Comparison of ENCODE assay signal across 8 cellular contexts in genomic region chr13:75480691-75481175, GRCh38. TPM values are rescaled to one million over a fixed set of nuclear protein-coding genes. Genes with fewer than 3 reads are reported as not detected.
DNase-seq lines count a peak whose midpoint lies in the region; ATAC-seq, FAIRE-seq and TF ChIP-seq lines count a peak whose summit lies in the region.

No MANE protein-coding gene starts in this region.

- no peaks in the 10 kb centered on the region for H3K79me2 ChIP-seq in SU-DHL-6 (ENCODE audit: insufficient read depth, low read length)
- peaks cover 58% of the 10 kb centered on the region for H3K79me2 ChIP-seq in HepG2 (ENCODE audit: insufficient read depth, low read length)

- ATAC-seq in IMR-90 (ENCODE audit: low read depth): no peak
- ATAC-seq in HepG2: peak; percentile 20

- no peak for TF ChIP-seq RAD21 in IMR-90 (IDR thresholded peaks at IDR 0.05; ENCODE audit: low read length)
- no peak for TF ChIP-seq RAD21 in HepG2 (CRISPR knock-in tag; IDR thresholded peaks at IDR 0.05)

- H3K4me3 ChIP-seq in A673 (ENCODE audit: low read depth, low read length, poor library complexity, severe bottlenecking) (peak overlapping the region; percentile 83), IMR-90 (ENCODE audit: insufficient read depth, low read depth, low read length) (peak overlapping the region; percentile 49), SU-DHL-6 (ENCODE audit: insufficient read depth, low read length, poor library complexity, severe bottlenecking) (peak overlapping the region; percentile 98), HepG2 (replicated peaks in 1 of 3; ENCODE audit: insufficient read depth in 1 of 3, low read depth in 2 of 3, low read length in 3 of 3) (peak overlapping the region; percentile 92 to 94 (median 93))

- H3K4me1 ChIP-seq in A673 (ENCODE audit: insufficient read depth, low read length, poor library complexity, severe bottlenecking): no peaks in the 10 kb centered on the region
- no peaks in the 10 kb centered on the region; the same call in 1 of the 2 replicates for H3K4me1 ChIP-seq in IMR-90 (ENCODE audit: control insufficient read depth, insufficient read depth, low read length)
- H3K4me1 ChIP-seq in HepG2 (ENCODE audit: insufficient read depth, low read length): peaks cover 50% of the 10 kb centered on the region

- TF ChIP-seq POLR2A in GM12892 (IDR thresholded peaks at IDR 0.05; ENCODE audit: low read depth, low read length): peak; percentile 67; the same call in 1 of the 2 replicates
- no peak for TF ChIP-seq POLR2A in IMR-90 (IDR thresholded peaks at IDR 0.05; ENCODE audit: low read depth, low read length)
- peak; percentile 58 to 71 for TF ChIP-seq POLR2A in HepG2 (IDR thresholded peaks at IDR 0.05; ENCODE audit: insufficient read depth in 1 of 2, low read depth in 2 of 2, low read length in 2 of 2)

- H3K9me3 ChIP-seq in A673 (ENCODE audit: low read depth, low read length, poor library complexity, severe bottlenecking) (no peaks in the 10 kb centered on the region), IMR-90 (ENCODE audit: control insufficient read depth, insufficient read depth, low read length) (no peaks in the 10 kb centered on the region), SU-DHL-6 (ENCODE audit: insufficient read depth, low read length) (no peaks in the 10 kb centered on the region), HepG2 (ENCODE audit: low read length) (no peaks in the 10 kb centered on the region)

- H2AK9ac ChIP-seq in IMR-90 (replicated peaks; ENCODE audit: low read depth, low read length, poor library complexity): peak overlapping the region; percentile 66

- H3K9me1 ChIP-seq in IMR-90 (ENCODE audit: insufficient read depth, low read length): no peaks in the 10 kb centered on the region

- H2BK120ac ChIP-seq in IMR-90 (ENCODE audit: low read depth, low read length): no peak overlapping the region

- H3K23ac ChIP-seq in IMR-90 (ENCODE audit: low read depth, low read length): peak overlapping the region; percentile 88

- H3K18ac ChIP-seq in IMR-90 (ENCODE audit: low read depth, low read length): no peak overlapping the region

- H3K36me3 ChIP-seq in A673 (ENCODE audit: insufficient read depth, low read length, poor library complexity, severe bottlenecking): no peaks in the 10 kb centered on the region
- no peaks in the 10 kb centered on the region for H3K36me3 ChIP-seq in IMR-90 (ENCODE audit: control insufficient read depth, insufficient read depth, low read length)
- no peaks in the 10 kb centered on the region for H3K36me3 ChIP-seq in SU-DHL-6 (ENCODE audit: low read length)
- H3K36me3 ChIP-seq in HepG2 (replicated peaks in 1 of 2; ENCODE audit: control insufficient read depth in 1 of 2, insufficient read depth in 2 of 2, low read length in 2 of 2): no peaks in the 10 kb centered on the region

- no peak overlapping the region for H3K4ac ChIP-seq in IMR-90 (ENCODE audit: low read depth, low read length)

- no peak overlapping the region for H2BK15ac ChIP-seq in IMR-90 (ENCODE audit: low read depth, low read length)

- peak overlapping the region; percentile 84 for H3K4me3 Mint-ChIP-seq in dendritic cell treated with granulocyte-macrophage colony-stimulating factor and Interleukin-4, amounts not matched to agents 40 ng/mL and 50 ng/mL, for 4 days

- H3K9ac ChIP-seq in IMR-90 (ENCODE audit: low read depth, low read length): peak overlapping the region; percentile 13; the same call in 1 of the 2 replicates
- H3K9ac ChIP-seq in SU-DHL-6 (ENCODE audit: low read length): peak overlapping the region; percentile 63
- H3K9ac ChIP-seq in HepG2 (ENCODE audit: insufficient read depth, low read depth, low read length): peak overlapping the region; percentile 84

- 0 out of 2 replicates have a peak, but pooled peaks cover 5% of the 10 kb centered on the region for H3F3A ChIP-seq in SU-DHL-6 (ENCODE audit: insufficient read depth)

- no peak overlapping the region for H4K8ac ChIP-seq in IMR-90 (ENCODE audit: low read depth in 2 of 2, low read length in 2 of 2)

- no CpG with 5 or more reads among the region's 47 CpGs for WGBS in IMR-90 (ENCODE audit: extremely low coverage in 2 of 2, insufficient read length in 1 of 2), 2 experiments
- WGBS in HepG2 (ENCODE audit: low lambda C conversion rate): 0% methylated on average over 15 of the region's 47 CpGs

- peak overlapping the region; percentile 97 for H3K4me2 ChIP-seq in IMR-90 (ENCODE audit: low read depth, low read length)
- H3K4me2 ChIP-seq in SU-DHL-6 (ENCODE audit: low read depth, low read length, poor library complexity, severe bottlenecking): peak overlapping the region; percentile 78
- peak overlapping the region; percentile 99 for H3K4me2 ChIP-seq in HepG2 (ENCODE audit: low read depth, low read length)

- peaks cover 47% of the 10 kb centered on the region for H3K27me3 Mint-ChIP-seq in dendritic cell treated with granulocyte-macrophage colony-stimulating factor and Interleukin-4, amounts not matched to agents 40 ng/mL and 50 ng/mL, for 4 days

- H3K79me1 ChIP-seq in IMR-90 (ENCODE audit: low read depth in 1 of 2, low read length in 2 of 2): peaks cover 13 to 21% of the 10 kb centered on the region in 2 experiments

- TF ChIP-seq CTCF in A673 (conservative IDR thresholded peaks at IDR 0.05; ENCODE audit: low read depth, low read length) (no peak), IMR-90 (conservative IDR thresholded peaks at IDR 0.05; ENCODE audit: low read depth, low read length) (no peak), SU-DHL-6 (IDR thresholded peaks at IDR 0.05; ENCODE audit: insufficient read depth, low read length, poor library complexity, severe bottlenecking) (no peak), HepG2 (CRISPR knock-in tag; IDR thresholded peaks at IDR 0.05) (no peak)

- TF ChIP-seq EP300 in HepG2 (IDR thresholded peaks at IDR 0.05; ENCODE audit: low read depth in 2 of 2, low read length in 2 of 2): no peak
- TF ChIP-seq EP300 in HepG2 (CRISPR knock-in tag; IDR thresholded peaks at IDR 0.05; ENCODE audit: borderline replicate concordance): no peak

- no peaks in the 10 kb centered on the region for H3K9me2 ChIP-seq in SU-DHL-6 (replicated peaks; ENCODE audit: insufficient read depth, low read length)

- CTCF ChIA-PET in A673 (lab: Charles Lee) (no interaction called here), IMR-90 (lab: Yijun Ruan, JAX) (no interaction called here), HepG2 (lab: Yijun Ruan, JAX; ENCODE audit: low intra/inter-chr PET ratio, low total read pairs) (no interaction called here)

- H2AK5ac ChIP-seq in IMR-90 (ENCODE audit: low read depth, low read length): no peak overlapping the region

- in situ Hi-C loops in IMR-90 (cut with MboI; ENCODE audit: low sequenced_read_pairs): loop anchor here (5.0 kb wide), 1 partner anchor 67 kb away; the partner anchor contains the start of gene UCHL3
- in situ Hi-C loops in HepG2 (cut with HindIII; ENCODE audit: extremely low pct_ligation_motif_present, low pct_unique_long_range_greater_than_20kb): loop anchor here (5.0 kb wide), 1 partner anchor 108 kb away; no protein-coding TSS in a partner anchor

- FAIRE-seq in GM12892 (lab: Jason Lieb, UNC): peak; percentile 88
- FAIRE-seq in HepG2 (lab: Jason Lieb, UNC): no peak

- no peak overlapping the region for H2BK20ac ChIP-seq in IMR-90 (ENCODE audit: low read depth, low read length)

- H2AFZ ChIP-seq in IMR-90 (replicated peaks; ENCODE audit: low read length, poor library complexity) (peak overlapping the region; percentile 91), SU-DHL-6 (ENCODE audit: low read depth, low read length, severe bottlenecking) (peak overlapping the region; percentile 49), HepG2 (ENCODE audit: low read length) (no peak overlapping the region)

- H3K9me3 Mint-ChIP-seq in dendritic cell treated with granulocyte-macrophage colony-stimulating factor and Interleukin-4, amounts not matched to agents 40 ng/mL and 50 ng/mL, for 4 days: no peaks in the 10 kb centered on the region

- no peak overlapping the region for H3K56ac ChIP-seq in IMR-90 (ENCODE audit: extremely low read depth, insufficient read depth, low read length)

- H3K36me3 Mint-ChIP-seq in dendritic cell treated with granulocyte-macrophage colony-stimulating factor and Interleukin-4, amounts not matched to agents 40 ng/mL and 50 ng/mL, for 4 days (ENCODE audit: low read depth): peaks cover 7% of the 10 kb centered on the region

- H4K5ac ChIP-seq in IMR-90 (ENCODE audit: low read depth, low read length): no peak overlapping the region

- H3K27ac ChIP-seq in A673 (ENCODE audit: low read depth, low read length, poor library complexity, severe bottlenecking) (no peak overlapping the region), IMR-90 (ENCODE audit: insufficient read depth, low read length) (no peak overlapping the region; the same call in 1 of the 2 replicates), SU-DHL-6 (ENCODE audit: low read depth, low read length) (no peak overlapping the region), HepG2 (ENCODE audit: extremely low read length, insufficient read depth, low read length) (peak overlapping the region; percentile 91)

- intact Hi-C loops in A673 (cut with micrococcal nuclease; ENCODE audit: unreplicated experiment): loop anchor here (5.0 kb wide), 1 partner anchor 108 kb away; no protein-coding TSS in a partner anchor
- intact Hi-C loops in IMR-90 (cut with micrococcal nuclease): no loop called here
- intact Hi-C loops in dendritic cell treated with granulocyte-macrophage colony-stimulating factor and Interleukin-4, amounts not matched to agents 40 ng/mL and 50 ng/mL, for 4 days (cut with micrococcal nuclease): loop anchor here (5.0 kb wide), 1 partner anchor 108 kb away; no protein-coding TSS in a partner anchor
- intact Hi-C loops in HepG2 (cut with micrococcal nuclease; ENCODE audit: unreplicated experiment): loop anchor here (5.0 kb wide), 1 partner anchor 78 kb away; no protein-coding TSS in a partner anchor

- dilution Hi-C loops in IMR-90 (cut with HindIII; ENCODE audit: low sequenced_read_pairs, unreplicated experiment): no loop called here

- peak; percentile 45 for DNase-seq in A673 (ENCODE audit: low spot score)
- DNase-seq in GM12892 (ENCODE audit: insufficient read length): no peak
- peak; percentile 37 for DNase-seq in IMR-90
- peak; percentile 53 for DNase-seq in HepG2 (ENCODE audit: low spot score)
- peak; percentile 14 to 20 for DNase-seq in stimulated activated CD8-positive, alpha-beta memory T cell treated with anti-CD3 and anti-CD28 coated beads, Interleukin-7, amount 100 ng/mL, for 48 hours (ENCODE audit: extremely low read depth in 1 of 2, low read depth in 1 of 2)
- DNase-seq in NCI-H2107 (lab: John Stamatoyannopoulos, UW): no peak

- BruUV-seq in A673 (replicated peaks; lab: Mats Ljungman, UMichigan) (no TSS peak), IMR-90 (replicated peaks; lab: Mats Ljungman, UMichigan) (no TSS peak), HepG2 (replicated peaks; lab: Mats Ljungman, UMichigan) (no TSS peak)

- no peak overlapping the region for H3K14ac ChIP-seq in IMR-90 (replicated peaks; ENCODE audit: low read depth, low read length)

- H4K91ac ChIP-seq in IMR-90 (ENCODE audit: insufficient read depth, low read depth, low read length): no peak overlapping the region

- peak overlapping the region; percentile 54 for H3K27ac Mint-ChIP-seq in dendritic cell treated with granulocyte-macrophage colony-stimulating factor and Interleukin-4, amounts not matched to agents 40 ng/mL and 50 ng/mL, for 4 days

- no peak overlapping the region for H2BK5ac ChIP-seq in IMR-90 (ENCODE audit: low read depth, low read length, poor library complexity, severe bottlenecking)

- H3K27me3 ChIP-seq in A673 (replicated peaks; ENCODE audit: insufficient read depth, low read depth, low read length, poor library complexity) (peaks cover 32% of the 10 kb centered on the region), IMR-90 (ENCODE audit: control insufficient read depth, insufficient read depth, low read length) (no peaks in the 10 kb centered on the region), SU-DHL-6 (ENCODE audit: low read length) (no peaks in the 10 kb centered on the region; the same call in 1 of the 2 replicates), HepG2 (ENCODE audit: control insufficient read depth in 1 of 2, insufficient read depth in 2 of 2, low read length in 2 of 2) (no peaks in the 10 kb centered on the region; a peak in 2 of 5 replicates)

- H3K4me1 Mint-ChIP-seq in dendritic cell treated with granulocyte-macrophage colony-stimulating factor and Interleukin-4, amounts not matched to agents 40 ng/mL and 50 ng/mL, for 4 days (ENCODE audit: low read depth): peaks cover 28% of the 10 kb centered on the region

- H4K20me1 ChIP-seq in IMR-90 (ENCODE audit: insufficient read depth, low read length): 0 out of 2 replicates have a peak, but pooled peaks cover 3% of the 10 kb centered on the region
- H4K20me1 ChIP-seq in SU-DHL-6 (ENCODE audit: low read depth, low read length): 0 out of 2 replicates have a peak, but pooled peaks cover 4% of the 10 kb centered on the region
- peaks cover 26% of the 10 kb centered on the region for H4K20me1 ChIP-seq in HepG2 (ENCODE audit: insufficient read depth, low read length)

- POLR2A ChIA-PET in A673 (lab: Charles Lee; ENCODE audit: low non-redundant PET): no interaction called here
- POLR2A ChIA-PET in IMR-90 (lab: Charles Lee; ENCODE audit: unreplicated experiment): no interaction called here
- POLR2A ChIA-PET in HepG2 (lab: Yijun Ruan, JAX): interaction anchor here (1.2 to 5.1 kb wide), 3 partner anchors 21 to 110 kb away, joined by 3 to 52 read pairs (median 6); no protein-coding TSS in a partner anchor

RNA-seq across cellular contexts. Expression of gene TBC1D4, which starts 1.2 kb away (rescaled TPM):
- total RNA-seq in A673 (2021): 9.8 and 10.6 TPM in 2 replicates
- 34.0 TPM for polyA plus RNA-seq in GM12892 (2012; ENCODE audit: missing spikeins)
- 11.4 and 22.8 TPM in 2 replicates for total RNA-seq in IMR-90 (2012; rRNA removed)
- 7.5 and 8.8 TPM in 2 replicates for polyA plus RNA-seq in IMR-90 (2012; rRNA removed)
- 2.2 and 4.6 TPM in 2 replicates for polyA plus RNA-seq in IMR-90 (2012; cell fraction: cytosol; rRNA removed)
- 4.2 and 10.0 TPM in 2 replicates for polyA plus RNA-seq in IMR-90 (2012; cell fraction: nucleus; rRNA removed; ENCODE audit: low replicate concordance)
- total RNA-seq in HepG2 (2016; rRNA removed; fragmentation: Illumina TruSeq; extraction: Trizol): 35.9 and 55.4 TPM in 2 replicates
- total RNA-seq in HepG2 (2016; cell fraction: cytosol; rRNA removed; fragmentation: Illumina TruSeq; extraction: Trizol; ENCODE audit: low read depth): 9.8 and 11.6 TPM in 2 replicates
- 34.7 and 51.3 TPM in 2 replicates for total RNA-seq in HepG2 (2016; cell fraction: insoluble cytoplasmic fraction; rRNA removed; fragmentation: Illumina TruSeq; extraction: Trizol)
- total RNA-seq in HepG2 (2016; cell fraction: membrane; rRNA removed; fragmentation: Illumina TruSeq; extraction: Trizol): 15.2 and 16.2 TPM in 2 replicates
- total RNA-seq in HepG2 (2016; cell fraction: nucleus; rRNA removed; fragmentation: Illumina TruSeq; extraction: Trizol): 40.3 and 42.3 TPM in 2 replicates
- 61.0 and 64.4 TPM in 2 replicates for polyA plus RNA-seq in HepG2 (2011; rRNA removed)
- 51.3 and 56.0 TPM in 2 replicates for polyA plus RNA-seq in HepG2 (2011; cell fraction: cytosol; rRNA removed)
- 38.5 and 39.0 TPM in 2 replicates for polyA plus RNA-seq in HepG2 (2011; cell fraction: nucleus; rRNA removed)
- 34.3 and 36.4 TPM in 2 replicates for polyA plus RNA-seq in HepG2 (2012)
- 0.92 and 0.95 TPM in 2 replicates for polyA plus RNA-seq in HepG2 (2016; cell fraction: cytosol; fragmentation: Illumina TruSeq; extraction: Trizol; ENCODE audit: low read depth)
- polyA plus RNA-seq in HepG2 (2016; cell fraction: insoluble cytoplasmic fraction; fragmentation: Illumina TruSeq; extraction: Trizol; ENCODE audit: low read depth): 40.9 and 42.4 TPM in 2 replicates
- polyA plus RNA-seq in HepG2 (2016; cell fraction: membrane; fragmentation: Illumina TruSeq; extraction: Trizol; ENCODE audit: low read depth): 4.8 and 5.3 TPM in 2 replicates
- polyA plus RNA-seq in HepG2 (2016; cell fraction: nucleus; fragmentation: Illumina TruSeq; extraction: Trizol; ENCODE audit: insufficient read depth, low read depth): 33.6 TPM in 2 replicates
- polyA minus RNA-seq in HepG2 (2011; rRNA and poly(A)+ RNA removed; ENCODE audit: low replicate concordance): 53.3 and 125 TPM in 2 replicates
- 88.0 and 94.2 TPM in 2 replicates for polyA minus RNA-seq in HepG2 (2011; cell fraction: cytosol; rRNA and poly(A)+ RNA removed)
- 138 and 139 TPM in 2 replicates for polyA minus RNA-seq in HepG2 (2011; cell fraction: nucleus; rRNA and poly(A)+ RNA removed)

RNA-seq across cellular contexts. Expression of gene COMMD6, which starts 56.9 kb away (rescaled TPM):
- total RNA-seq in A673 (2021) (60.4 and 65.7 TPM in 2 replicates), IMR-90 (2012; rRNA removed) (26.7 and 144 TPM in 2 replicates), HepG2 (2016; rRNA removed; fragmentation: Illumina TruSeq; extraction: Trizol) (97.0 and 110 TPM in 2 replicates)
- polyA plus RNA-seq in GM12892 (2012; ENCODE audit: missing spikeins): 399 TPM
- polyA plus RNA-seq in IMR-90 (2012; rRNA removed) (63.5 and 65.3 TPM in 2 replicates), HepG2 (2011; rRNA removed) (163 and 164 TPM in 2 replicates)
- polyA plus RNA-seq in IMR-90 (2012; cell fraction: cytosol; rRNA removed): 149 and 260 TPM in 2 replicates
- 14.2 and 26.6 TPM in 2 replicates for polyA plus RNA-seq in IMR-90 (2012; cell fraction: nucleus; rRNA removed; ENCODE audit: low replicate concordance)
- 189 and 199 TPM in 2 replicates for total RNA-seq in HepG2 (2016; cell fraction: cytosol; rRNA removed; fragmentation: Illumina TruSeq; extraction: Trizol; ENCODE audit: low read depth)
- 92.2 and 119 TPM in 2 replicates for total RNA-seq in HepG2 (2016; cell fraction: insoluble cytoplasmic fraction; rRNA removed; fragmentation: Illumina TruSeq; extraction: Trizol)
- total RNA-seq in HepG2 (2016; cell fraction: membrane; rRNA removed; fragmentation: Illumina TruSeq; extraction: Trizol): 218 and 223 TPM in 2 replicates
- 34.9 and 44.4 TPM in 2 replicates for total RNA-seq in HepG2 (2016; cell fraction: nucleus; rRNA removed; fragmentation: Illumina TruSeq; extraction: Trizol)
- 22.4 and 31.7 TPM in 2 replicates for polyA plus RNA-seq in HepG2 (2011; cell fraction: cytosol; rRNA removed)
- polyA plus RNA-seq in HepG2 (2011; cell fraction: nucleus; rRNA removed): 6.4 and 12.7 TPM in 2 replicates
- polyA plus RNA-seq in HepG2 (2012): 161 TPM in 2 replicates
- polyA plus RNA-seq in HepG2 (2016; cell fraction: cytosol; fragmentation: Illumina TruSeq; extraction: Trizol; ENCODE audit: low read depth): 256 and 272 TPM in 2 replicates
- 122 and 128 TPM in 2 replicates for polyA plus RNA-seq in HepG2 (2016; cell fraction: insoluble cytoplasmic fraction; fragmentation: Illumina TruSeq; extraction: Trizol; ENCODE audit: low read depth)
- polyA plus RNA-seq in HepG2 (2016; cell fraction: membrane; fragmentation: Illumina TruSeq; extraction: Trizol; ENCODE audit: low read depth): 231 and 243 TPM in 2 replicates
- polyA plus RNA-seq in HepG2 (2016; cell fraction: nucleus; fragmentation: Illumina TruSeq; extraction: Trizol; ENCODE audit: insufficient read depth, low read depth): 58.8 and 75.2 TPM in 2 replicates
- polyA minus RNA-seq in HepG2 (2011; rRNA and poly(A)+ RNA removed; ENCODE audit: low replicate concordance): 19.3 and 31.6 TPM in 2 replicates
- 7.7 and 9.1 TPM in 2 replicates for polyA minus RNA-seq in HepG2 (2011; cell fraction: cytosol; rRNA and poly(A)+ RNA removed)
- polyA minus RNA-seq in HepG2 (2011; cell fraction: nucleus; rRNA and poly(A)+ RNA removed): 8.2 and 11.2 TPM in 2 replicates

Comparison
In these comparisons a context has a peak if more than half of its experiments do, and no peak if none do; other contexts are left out.
1. DNase-seq: peak in A673 (single experiment), IMR-90 (single experiment), HepG2 (single experiment) and stimulated activated CD8-positive, alpha-beta memory T cell treated with anti-CD3 and anti-CD28 coated beads, Interleukin-7, amount 100 ng/mL, for 48 hours (2 of 2); none in GM12892 (single experiment) and NCI-H2107 (single experiment).
2. H3K9ac ChIP-seq: peak in every context shown above with its lines; median percentile 84 in HepG2; 63 in SU-DHL-6; 13 in IMR-90.
3. Peak in every context shown above with its lines, with median percentiles within 50 percentile points of each other: H3K4me3 ChIP-seq and H3K4me2 ChIP-seq.